23 cellular contexts compared by ENCODE assay signal in the genomic region with DNA sequence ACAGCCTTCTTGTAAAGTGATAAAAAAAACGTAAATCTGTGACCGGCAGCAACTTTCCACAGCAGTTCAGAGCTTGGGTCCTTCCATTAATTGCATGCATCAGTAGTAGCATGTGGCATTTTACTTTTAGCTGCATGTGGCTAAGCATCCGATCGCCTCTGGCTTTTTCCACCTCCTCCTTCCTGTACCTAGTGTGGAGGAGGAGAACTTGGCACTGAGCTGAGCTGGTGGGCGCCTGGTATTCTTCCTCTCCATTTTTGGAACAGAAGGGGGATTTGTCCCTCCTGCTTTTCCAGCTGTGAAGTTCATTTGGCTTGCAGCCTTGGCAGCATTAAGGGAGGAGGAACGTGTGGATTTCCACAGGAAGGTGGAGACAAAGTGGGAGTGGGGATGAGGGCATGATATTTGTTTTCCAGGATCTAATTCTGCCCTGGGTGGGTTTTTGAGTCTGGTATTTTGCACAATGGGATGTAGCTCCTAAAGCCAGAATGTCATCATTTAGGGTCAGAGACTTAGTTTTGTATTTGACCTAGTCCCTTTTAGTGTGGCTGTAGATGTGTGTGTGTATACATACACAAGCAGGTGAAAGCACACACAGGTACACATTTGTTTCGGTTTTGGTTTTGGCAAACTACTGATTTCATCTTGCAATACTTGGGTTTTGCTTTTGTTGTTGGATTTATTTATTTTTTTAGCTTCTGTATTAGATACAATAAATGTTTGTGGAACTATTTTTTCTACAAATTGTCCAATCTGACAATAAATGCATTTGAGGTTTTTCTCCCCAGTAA.
A peak's percentile ranks its signal among the peaks of the same experiment; 100 is the strongest.
DNase-seq lines count a peak whose midpoint lies in the region; ATAC-seq, FAIRE-seq and TF ChIP-seq lines count a peak whose summit lies in the region.
"Had no signal": no experiment of that assay in that cellular context is flagged by ENCODE, and none has a peak within 500 bp of the region (broad histone marks: within the 10 kb centered on the region; RNA-seq: fewer than 3 reads in every experiment).

No MANE protein-coding gene starts in this region.

- ATAC-seq in left ventricle myocardium superior (peak; percentile 63), HG03439 (IDR thresholded peaks at IDR 0.05; ENCODE audit: unreplicated experiment) (no peak), GM21423 (IDR thresholded peaks at IDR 0.05; ENCODE audit: unreplicated experiment) (no peak)
- ATAC-seq: K562 had no signal

- no peak for FAIRE-seq in small intestine (lab: Jason Lieb, UNC)
- FAIRE-seq: H1, K562 had no signal

- H3K4me3 ChIP-seq in small intestine (ENCODE audit: low read depth in 1 of 2, low read length in 2 of 2) = no peak overlapping the region
- H3K4me3 ChIP-seq: K562, Peyer's patch, stomach had no signal

- 28 to 54% (median 51%) methylated on average over 7 of the region's 7 CpGs for WGBS in small intestine, 3 donors

- H3K4me3 Mint-ChIP-seq in MCF 10A (ENCODE audit: unreplicated experiment) = no peak overlapping the region
- H3K4me3 Mint-ChIP-seq: activated naive CD4-positive, alpha-beta T cell treated with anti-CD3 and anti-CD28 coated beads for 36 hours; T-helper 1 cell treated with Interleukin-12 subunit alpha and Interleukin-12 subunit beta and Interleukin-4 antibody, amounts not matched to agents 30 μg/mL and 1 μg/mL, for 36 hours had no signal

- DNase-seq in NCI-H1092 (lab: John Stamatoyannopoulos, UW) (peak; percentile 43), MCF 10A (ENCODE audit: unreplicated experiment) (peak; percentile 24), left ventricle myocardium superior (no peak), small intestine (peak; percentile 56), SW480 (ENCODE audit: low spot score) (no peak)
- DNase-seq in activated naive CD4-positive, alpha-beta T cell (lab: John Stamatoyannopoulos, UW) = no peak
- DNase-seq: activated CD4-positive, CD25-positive, alpha-beta regulatory T cell treated with anti-CD3 and anti-CD28 coated beads, Interleukin-2, amount 50 U/mL, for 72 hours; activated CD8-positive, alpha-beta memory T cell treated with anti-CD3 and anti-CD28 coated beads, Interleukin-2, amount 50 U/mL, for 48 hours; activated naive CD4-positive, alpha-beta T cell treated with anti-CD3 and anti-CD28 coated beads for 36 hours; brain microvascular endothelial cell; C1 segment of cervical spinal cord; DND-41; effector memory CD4-positive, alpha-beta T cell; midbrain; NCI-H1417 treated with DMSO at 0.1 percent for 48 hours; nucleus accumbens; Peyer's patch; stomach had no signal

- no TSS peak for BruUV-seq in MCF 10A (replicated peaks; lab: Mats Ljungman, UMichigan)

- H3K4me1 ChIP-seq in small intestine (ENCODE audit: control insufficient read depth in 2 of 2, insufficient read depth in 1 of 2, low read depth in 1 of 2, low read length in 1 of 2) = peaks cover 0 to 5% of the 10 kb centered on the region in 2 donors
- H3K4me1 ChIP-seq: Peyer's patch had no signal

- peaks cover 12% of the 10 kb centered on the region for H3K4me1 Mint-ChIP-seq in MCF 10A (ENCODE audit: insufficient read depth, unreplicated experiment)

- no peaks in the 10 kb centered on the region for H3K9me3 ChIP-seq in small intestine (ENCODE audit: control insufficient read depth, low read depth)
- H3K9me3 ChIP-seq: Peyer's patch, stomach had no signal

- TF ChIP-seq CTCF in MCF 10A (IDR thresholded peaks at IDR 0.05; ENCODE audit: unreplicated experiment) = no peak

- CTCF ChIA-PET in MCF 10A (lab: Yijun Ruan, JAX) = interaction anchor here (1.2 kb wide), 1 partner anchor 255 kb away, joined by 3 read pairs; no protein-coding TSS in a partner anchor

- H3K36me3 Mint-ChIP-seq in MCF 10A (ENCODE audit: insufficient read depth, unreplicated experiment) = peaks cover 6% of the 10 kb centered on the region

- POLR2A ChIA-PET in MCF 10A (lab: Yijun Ruan, JAX) = no interaction called here

- H3K36me3 ChIP-seq in small intestine (ENCODE audit: control insufficient read depth in 2 of 2, insufficient read depth in 2 of 2, low read length in 2 of 2) = no peaks in the 10 kb centered on the region
- H3K36me3 ChIP-seq: brain microvascular endothelial cell, Peyer's patch, stomach had no signal

- peak overlapping the region in 1 of 2 donors; percentile 23 for H3K27ac ChIP-seq in small intestine (ENCODE audit: low read depth in 1 of 2, low read length in 1 of 2)
- H3K27ac ChIP-seq: brain microvascular endothelial cell had no signal

- no peaks in the 10 kb centered on the region for H3K27me3 Mint-ChIP-seq in MCF 10A (ENCODE audit: insufficient read depth, unreplicated experiment)

- intact Hi-C loops in MCF 10A (cut with micrococcal nuclease) = no loop called here
- intact Hi-C loops in left ventricle myocardium superior (cut with micrococcal nuclease) = no loop called here

- H3K9me3 Mint-ChIP-seq in MCF 10A (ENCODE audit: unreplicated experiment) = no peaks in the 10 kb centered on the region
- H3K9me3 Mint-ChIP-seq: activated naive CD4-positive, alpha-beta T cell treated with anti-CD3 and anti-CD28 coated beads for 36 hours; T-helper 1 cell treated with Interleukin-12 subunit alpha and Interleukin-12 subunit beta and Interleukin-4 antibody, amounts not matched to agents 30 μg/mL and 1 μg/mL, for 36 hours had no signal

- no peaks in the 10 kb centered on the region for H3K27me3 ChIP-seq in small intestine (ENCODE audit: control insufficient read depth in 2 of 2, insufficient read depth in 2 of 2, low read length in 2 of 2)
- H3K27me3 ChIP-seq: brain microvascular endothelial cell, Peyer's patch, stomach had no signal

- no peak overlapping the region for H3K27ac Mint-ChIP-seq in MCF 10A (ENCODE audit: low read depth, unreplicated experiment)
- H3K27ac Mint-ChIP-seq: activated naive CD4-positive, alpha-beta T cell treated with anti-CD3 and anti-CD28 coated beads for 36 hours; T-helper 1 cell treated with Interleukin-12 subunit alpha and Interleukin-12 subunit beta and Interleukin-4 antibody, amounts not matched to agents 30 μg/mL and 1 μg/mL, for 36 hours had no signal

Comparison
In these comparisons a context has a peak if more than half of its experiments do, and no peak if none do; other contexts are left out.
1. DNase-seq: peak in NCI-H1092 (single experiment), MCF 10A (single experiment) and small intestine (single experiment); none in left ventricle myocardium superior (single experiment), activated naive CD4-positive, alpha-beta T cell (0 of 4) and SW480 (single experiment).